8 cellular contexts compared by ENCODE assay signal in the genomic region with DNA sequence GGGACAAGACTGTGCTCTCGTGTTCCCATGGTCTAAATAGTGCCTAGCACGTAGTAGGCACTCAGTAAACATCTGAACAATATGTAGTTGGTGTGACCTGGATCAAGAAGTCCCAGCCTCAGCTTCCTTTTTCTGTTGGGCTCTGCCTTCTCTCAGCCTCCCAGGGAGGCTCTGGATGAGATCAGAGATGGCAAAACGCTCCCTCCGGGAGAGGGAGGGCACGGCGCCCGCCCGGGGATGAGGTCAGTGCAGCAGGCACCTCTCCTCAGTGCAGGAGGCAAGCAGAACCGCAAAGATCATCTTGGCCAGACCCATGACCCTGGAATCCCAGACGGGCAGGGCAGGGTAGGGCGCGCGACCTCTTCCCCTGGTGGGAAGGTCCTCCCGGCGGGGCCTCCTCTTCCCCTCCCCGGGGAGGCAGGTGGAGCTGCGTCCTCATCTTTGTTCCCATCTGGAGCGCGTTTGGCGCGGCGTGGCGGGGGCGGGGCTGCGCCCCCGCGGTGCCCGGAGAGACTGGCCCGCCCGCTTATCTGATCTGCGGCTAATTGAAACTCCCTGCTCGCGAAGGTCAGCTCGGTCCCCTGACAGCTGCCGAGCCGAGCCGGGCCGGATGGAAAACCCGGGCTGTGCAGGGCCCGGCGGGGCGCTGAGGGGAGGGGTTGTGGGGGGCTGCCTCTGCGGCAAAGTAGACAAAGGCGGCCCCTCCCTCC.
DNase-seq lines count a peak whose midpoint lies in the region; ATAC-seq lines count a peak whose summit lies in the region.

No MANE protein-coding gene starts in this region.

- H3K9me3 ChIP-seq in iPS DF 6.9 (ENCODE audit: control insufficient read depth, insufficient read depth, low read length) = no peaks in the 10 kb centered on the region

- no peak overlapping the region for H3K27ac ChIP-seq in iPS DF 6.9 (ENCODE audit: low read length)

- H3K4me3 ChIP-seq in iPS DF 6.9 (ENCODE audit: low read length) = peak overlapping the region; percentile 43; the same call in 1 of the 2 replicates

- H3K4me1 ChIP-seq in iPS DF 6.9 (ENCODE audit: control insufficient read depth, insufficient read depth, low read length) = peaks cover 16% of the 10 kb centered on the region

- ATAC-seq in sciatic nerve (peak; percentile 69), HG03354 (IDR thresholded peaks at IDR 0.05; ENCODE audit: poor library complexity, severe bottlenecking, unreplicated experiment) (no peak), HG03460 (IDR thresholded peaks at IDR 0.05; ENCODE audit: unreplicated experiment) (no peak)

- WGBS in iPS DF 6.9 (ENCODE audit: insufficient coverage, insufficient read length) = no CpG with 5 or more reads among the region's 44 CpGs

- no peaks in the 10 kb centered on the region; the same call in 1 of the 2 replicates for H3K27me3 ChIP-seq in iPS DF 6.9 (ENCODE audit: control insufficient read depth, insufficient read depth, low read length)

- no peaks in the 10 kb centered on the region for H3K36me3 ChIP-seq in iPS DF 6.9 (ENCODE audit: control insufficient read depth, insufficient read depth, low read length)

- intact Hi-C loops in sciatic nerve (cut with DNase I) = no loop called here

- DNase-seq in DMS79 (lab: John Stamatoyannopoulos, UW) = peak; percentile 60
- peak; percentile 66 for DNase-seq in NCI-H146 treated with DMSO at 0.1 percent for 48 hours (lab: John Stamatoyannopoulos, UW; ENCODE audit: unreplicated experiment)
- peak; percentile 89 for DNase-seq in astrocyte of the hippocampus (ENCODE audit: low read depth, low spot score)
- no peak for DNase-seq in iPS DF 6.9 (ENCODE audit: low read depth, low spot score)
- DNase-seq in sciatic nerve (ENCODE audit: low spot score) = peak; percentile 70
- no peak for DNase-seq in SKM-1 treated with dmso at 0.1 percent for 144 hours (lab: John Stamatoyannopoulos, UW; ENCODE audit: unreplicated experiment)

Comparison
In these comparisons a context has a peak if more than half of its experiments do, and no peak if none do; other contexts are left out.
1. DNase-seq: peak in DMS79 (single experiment), NCI-H146 treated with DMSO at 0.1 percent for 48 hours (single experiment), astrocyte of the hippocampus (single experiment) and sciatic nerve (single experiment); none in iPS DF 6.9 (single experiment) and SKM-1 treated with dmso at 0.1 percent for 144 hours (single experiment).